Comparison of ENCODE assay signal across 26 cellular contexts in the genomic region with DNA sequence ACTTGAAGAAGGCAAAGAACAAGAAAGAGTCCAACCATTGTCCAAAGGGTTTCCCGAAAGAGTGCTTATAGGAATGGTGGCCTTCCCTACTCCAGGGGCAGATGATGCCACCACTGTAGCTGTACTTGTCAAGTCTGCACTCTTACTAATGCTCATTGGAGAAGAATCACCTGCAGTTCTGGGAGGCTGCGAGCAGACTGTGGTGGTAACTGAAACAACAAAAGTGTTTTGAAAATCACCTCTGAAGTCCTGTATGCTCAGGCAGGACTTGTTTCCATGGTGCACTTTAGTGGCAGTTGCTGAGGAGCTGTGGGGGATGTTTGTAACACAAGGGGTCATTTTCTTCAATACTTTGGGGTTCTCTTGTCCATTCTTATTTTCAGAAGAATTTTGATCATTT. TPM values are rescaled to one million over a fixed set of nuclear protein-coding genes. Genes with fewer than 3 reads are reported as not detected.
DNase-seq lines count a peak whose midpoint lies in the region; ATAC-seq and TF ChIP-seq lines count a peak whose summit lies in the region.
"Had no signal": no experiment of that assay in that cellular context is flagged by ENCODE, and none has a peak within 500 bp of the region (broad histone marks: within the 10 kb centered on the region; RNA-seq: fewer than 3 reads in every experiment).

No MANE protein-coding gene starts in this region.

- H3K36me3 ChIP-seq in gastroesophageal sphincter (peaks cover 0 to 57% of the 10 kb centered on the region in 2 donors), psoas muscle (ENCODE audit: insufficient read depth in 1 of 2, low read depth in 1 of 2) (peaks cover 19 to 51% of the 10 kb centered on the region in 2 donors), tibial nerve (peaks cover 0 to 98% (median 6%) of the 10 kb centered on the region in 3 donors), colonic mucosa (no peaks in the 10 kb centered on the region)

- no peak overlapping the region for H3K9ac ChIP-seq in colonic mucosa (ENCODE audit: low read depth in 2 of 2, low read length in 2 of 2)

- H3K27ac ChIP-seq in gastroesophageal sphincter = peak overlapping the region; percentile 53 to 70 (median 64)
- peak overlapping the region; percentile 85 for H3K27ac ChIP-seq in psoas muscle
- no peak overlapping the region for H3K27ac ChIP-seq in tibial nerve
- H3K27ac ChIP-seq in colonic mucosa = no peak overlapping the region
- H3K27ac ChIP-seq: foreskin keratinocyte, SJSA1, thoracic aorta, vagina had no signal

- intact Hi-C loops in Right ventricle myocardium superior (cut with DNase I) = no loop called here
- intact Hi-C loops in left cardiac atrium (cut with DNase I) = no loop called here
- intact Hi-C loops in psoas muscle (cut with DNase I) = loop anchor here in 1 of 2 donors (2.0 kb wide), 1 partner anchor 36 kb away; a partner anchor contains a TSS
- intact Hi-C loops in colonic mucosa (cut with DNase I) = no loop called here

- H3K9me3 ChIP-seq in gastroesophageal sphincter (no peaks in the 10 kb centered on the region), psoas muscle (no peaks in the 10 kb centered on the region), tibial nerve (no peaks in the 10 kb centered on the region), colonic mucosa (no peaks in the 10 kb centered on the region)
- H3K9me3 ChIP-seq: Peyer's patch, SJSA1, thoracic aorta, vagina had no signal

- 72 to 100% methylated on average over 2 of the region's 2 CpGs for WGBS in gastroesophageal sphincter (ENCODE audit: low coverage in 1 of 2), 2 donors
- WGBS in psoas muscle, 3 donors = 90 to 100% (median 92%) methylated on average over 2 of the region's 2 CpGs
- 92 to 93% methylated on average over 2 of the region's 2 CpGs for WGBS in tibial nerve, 2 donors

- no peak for DNase-seq in Right ventricle myocardium superior
- no peak for DNase-seq in left cardiac atrium
- no peak for DNase-seq in psoas muscle
- no peak for DNase-seq in tibial nerve (ENCODE audit: low spot score in 2 of 2)
- DNase-seq in COLO829 (ENCODE audit: low spot score) = no peak
- DNase-seq in colonic mucosa = no peak
- DNase-seq: activated CD4-positive, alpha-beta memory T cell treated with anti-CD3 and anti-CD28 coated beads, Interleukin-2, amount 10 ng/mL, durations not matched to agents 7 days and 5 days; foreskin keratinocyte; GDM1; hippocampal formation; naive thymus-derived CD4-positive, alpha-beta T cell; NCI-H1092; NCI-H510A; stimulated activated CD4-positive, alpha-beta T cell treated with anti-CD3 and anti-CD28 coated beads, Interleukin-12 subunit alpha, Interleukin-12 subunit beta, amount 100 ng/mL, for 4 hours; stimulated activated CD4-positive, alpha-beta T cell treated with anti-CD3 and anti-CD28 coated beads, Interleukin-4, amount 100 ng/mL, for 1 hour had no signal

- TF ChIP-seq EP300 in gastroesophageal sphincter (IDR thresholded peaks at IDR 0.05) (no peak), tibial nerve (IDR thresholded peaks at IDR 0.05) (no peak)

- no peak for TF ChIP-seq POLR2A in gastroesophageal sphincter (IDR thresholded peaks at IDR 0.05)
- no peak for TF ChIP-seq POLR2A in tibial nerve (IDR thresholded peaks at IDR 0.05)

- H3K27me3 ChIP-seq in gastroesophageal sphincter (no peaks in the 10 kb centered on the region), psoas muscle (ENCODE audit: insufficient read depth in 3 of 3, low read length in 2 of 3) (no peaks in the 10 kb centered on the region), tibial nerve (no peaks in the 10 kb centered on the region), colonic mucosa (no peaks in the 10 kb centered on the region)
- H3K27me3 ChIP-seq: foreskin keratinocyte, Peyer's patch, SJSA1, vagina had no signal

- TF ChIP-seq CTCF in gastroesophageal sphincter (IDR thresholded peaks at IDR 0.05) (no peak), psoas muscle (IDR thresholded peaks at IDR 0.05) (no peak), tibial nerve (IDR thresholded peaks at IDR 0.05) (no peak), colonic mucosa (IDR thresholded peaks at IDR 0.05) (no peak)

- peaks cover 0 to 39% (median 0%) of the 10 kb centered on the region in 3 donors for H3K4me1 ChIP-seq in gastroesophageal sphincter
- H3K4me1 ChIP-seq in psoas muscle = peaks cover 43% of the 10 kb centered on the region
- no peaks in the 10 kb centered on the region for H3K4me1 ChIP-seq in tibial nerve
- H3K4me1 ChIP-seq in colonic mucosa = no peaks in the 10 kb centered on the region
- H3K4me1 ChIP-seq: foreskin keratinocyte, vagina had no signal

- H3K4me3 ChIP-seq in gastroesophageal sphincter (no peak overlapping the region), psoas muscle (peak overlapping the region; percentile 38), tibial nerve (no peak overlapping the region), colonic mucosa (no peak overlapping the region)
- H3K4me3 ChIP-seq: Peyer's patch, SJSA1, thoracic aorta, vagina had no signal

- ATAC-seq in Right ventricle myocardium superior (ENCODE audit: poor library complexity) = peak; percentile 21
- ATAC-seq in left cardiac atrium = no peak
- no peak for ATAC-seq in gastroesophageal sphincter
- ATAC-seq in psoas muscle = peak in 3 of 4 donors; percentile 8 to 27 (median 10)
- no peak for ATAC-seq in HG02884 (IDR thresholded peaks at IDR 0.05; ENCODE audit: unreplicated experiment)
- ATAC-seq: activated CD4-positive, CD25-positive, alpha-beta regulatory T cell treated with anti-CD3 and anti-CD28 coated beads, Interleukin-2, amount 50 U/mL, for 24 hours; activated naive CD4-positive, alpha-beta T cell treated with anti-CD3 and anti-CD28 coated beads, Interleukin-2, amount 50 U/mL, for 72 hours; activated T-helper 17 cell treated with anti-CD3 and anti-CD28 coated beads, Interleukin-2, amount 50 U/mL, for 72 hours; foreskin keratinocyte; left colon; naive thymus-derived CD4-positive, alpha-beta T cell; stimulated activated effector memory CD8-positive, alpha-beta T cell treated with anti-CD3 and anti-CD28 coated beads, Interleukin-12 subunit alpha, Interleukin-12 subunit beta, amount 100 ng/mL, for 72 hours had no signal

RNA-seq across cellular contexts. Expression of a gene that starts 36.0 kb away (rescaled TPM):
- total RNA-seq in Right ventricle myocardium superior (12.7 TPM), left cardiac atrium (10 to 100 TPM; 13.0 to 14.5 TPM), gastroesophageal sphincter (10 to 100 TPM; 27.3 to 33.2 (median 29.6) TPM), psoas muscle (10 to 100 TPM; 17.2 to 35.4 (median 28.4) TPM), tibial nerve (10 to 100 TPM; 16.8 to 22.6 (median 19.4) TPM), colonic mucosa (10 to 100 TPM; 18.4 to 22.7 TPM)
- polyA plus RNA-seq in psoas muscle = 10 to 100 TPM in 1 of 3 donors, 1 to 10 TPM in 2; 6.3 to 20.4 (median 9.3) TPM

Comparison
In these comparisons a context has a peak if more than half of its experiments do, and no peak if none do; other contexts are left out.
1. ATAC-seq: peak in Right ventricle myocardium superior (single experiment) and psoas muscle (3 of 4); none in left cardiac atrium (0 of 2), gastroesophageal sphincter (single experiment) and HG02884 (single experiment).
2. H3K27ac ChIP-seq: peak in gastroesophageal sphincter (4 of 4) and psoas muscle (single experiment); none in tibial nerve (0 of 4) and colonic mucosa (single experiment).